In the genomic region with DNA sequence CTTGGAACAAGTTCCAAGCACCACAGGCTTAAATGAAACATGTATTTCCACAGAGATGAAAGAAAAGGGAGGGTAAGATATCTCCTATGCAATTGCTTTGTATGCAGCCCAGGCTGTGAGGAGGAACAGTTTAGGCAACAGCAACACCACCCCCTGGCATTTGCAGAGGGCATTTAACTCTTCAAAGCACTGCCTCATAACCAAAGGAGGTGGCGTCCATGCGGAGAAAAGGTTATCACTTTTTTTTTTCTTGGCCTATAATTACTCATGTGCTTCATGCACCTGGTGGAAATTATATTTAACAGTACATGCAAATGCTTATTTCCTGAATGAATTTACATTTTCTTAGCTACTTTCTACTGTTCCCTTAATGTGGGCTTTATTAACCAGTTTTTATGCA, we compare ENCODE assay signal across 11 cellular contexts.
A peak's percentile ranks its signal among the peaks of the same experiment; 100 is the strongest.
DNase-seq lines count a peak whose midpoint lies in the region; ATAC-seq and TF ChIP-seq lines count a peak whose summit lies in the region.
"Had no signal": no experiment of that assay in that cellular context is flagged by ENCODE, and none has a peak within 500 bp of the region (broad histone marks: within the 10 kb centered on the region; RNA-seq: fewer than 3 reads in every experiment).

No MANE protein-coding gene starts in this region.

- H3K4me3 ChIP-seq in DND-41 (ENCODE audit: low read depth in 1 of 2, low read length in 2 of 2) (no peak overlapping the region), tibial artery (no peak overlapping the region)

- no peaks in the 10 kb centered on the region for H3K79me2 ChIP-seq in DND-41 (ENCODE audit: insufficient read depth, low read length)

- no peak overlapping the region for H3K4me2 ChIP-seq in DND-41 (ENCODE audit: insufficient read depth, low read length)

- TF ChIP-seq CTCF in DND-41 (IDR thresholded peaks at IDR 0.05; ENCODE audit: borderline replicate concordance, extremely low read depth, low read length, poor library complexity, severe bottlenecking) = peak; percentile 15
- no peak for TF ChIP-seq CTCF in Calu3 (IDR thresholded peaks at IDR 0.05; ENCODE audit: unreplicated experiment)
- TF ChIP-seq CTCF in tibial artery (IDR thresholded peaks at IDR 0.05) = no peak

- no TSS peak for BruUV-seq in Calu3 (replicated peaks; lab: Mats Ljungman, UMichigan)

- H3K9ac ChIP-seq in DND-41 (ENCODE audit: low read depth, low read length) = no peak overlapping the region

- H3K9me3 ChIP-seq in DND-41 (ENCODE audit: insufficient read depth, low read length, severe bottlenecking) (no peaks in the 10 kb centered on the region), tibial artery (no peaks in the 10 kb centered on the region)

- CTCF ChIA-PET in Calu3 (lab: Charles Lee) = interaction anchor here (1.1 kb wide), 1 partner anchor 203 kb away, joined by 3 read pairs; no protein-coding TSS in a partner anchor

- no peak overlapping the region for H3K4me3 Mint-ChIP-seq in Calu3 (ENCODE audit: low read depth, unreplicated experiment)

- H3K9me3 Mint-ChIP-seq in Calu3 (ENCODE audit: low read depth, unreplicated experiment) = peaks cover 3% of the 10 kb centered on the region

- no peak overlapping the region for H3K27ac ChIP-seq in DND-41 (ENCODE audit: low read length)
- no peak overlapping the region for H3K27ac ChIP-seq in tibial artery

- H3K36me3 Mint-ChIP-seq in Calu3 (ENCODE audit: insufficient read depth, unreplicated experiment) = no peaks in the 10 kb centered on the region

- no peak for DNase-seq in DND-41
- DNase-seq in amniotic epithelial cell (ENCODE audit: low read depth) = peak; percentile 12
- no peak for DNase-seq in activated effector memory CD4-positive, alpha-beta T cell treated with Interleukin-2 at 50 U/mL for 16 hours
- DNase-seq in RKO (ENCODE audit: low spot score) = no peak
- DNase-seq in Calu3 = no peak
- no peak for DNase-seq in tibial artery
- DNase-seq: central memory CD4-positive, alpha-beta T cell; Kasumi-1; left colon had no signal

- H4K20me1 ChIP-seq in DND-41 (ENCODE audit: insufficient read depth, low read length) = no peaks in the 10 kb centered on the region

- H3K36me3 ChIP-seq in DND-41 (ENCODE audit: insufficient read depth, low read length) = no peaks in the 10 kb centered on the region
- no peaks in the 10 kb centered on the region for H3K36me3 ChIP-seq in tibial artery

- H3K4me1 ChIP-seq in DND-41 (ENCODE audit: insufficient read depth, low read length) (no peaks in the 10 kb centered on the region), tibial artery (no peaks in the 10 kb centered on the region)

- H3K4me1 Mint-ChIP-seq in Calu3 (ENCODE audit: low read depth, unreplicated experiment) = peaks cover 9% of the 10 kb centered on the region

- ATAC-seq in DND-41 (ENCODE audit: insufficient read depth, low read depth) = peak; percentile 50; the same call in 2 of the 3 replicates
- peak; percentile 71 for ATAC-seq in GM19395 (IDR thresholded peaks at IDR 0.05; ENCODE audit: unreplicated experiment)
- peak; percentile 80 for ATAC-seq in HG03060 (IDR thresholded peaks at IDR 0.05; ENCODE audit: low read depth, unreplicated experiment)
- ATAC-seq: left colon had no signal

- H2AFZ ChIP-seq in DND-41 (ENCODE audit: low read depth, low read length) = no peak overlapping the region

- peaks cover 11% of the 10 kb centered on the region for H3K27me3 Mint-ChIP-seq in Calu3 (ENCODE audit: unreplicated experiment)

- H3K27me3 ChIP-seq in DND-41 (ENCODE audit: insufficient read depth, low read length, poor library complexity) (no peaks in the 10 kb centered on the region), tibial artery (no peaks in the 10 kb centered on the region)

- H3K27ac Mint-ChIP-seq in Calu3 (ENCODE audit: unreplicated experiment) = no peak overlapping the region

- intact Hi-C loops in Calu3 (cut with micrococcal nuclease; ENCODE audit: unreplicated experiment) = loop anchor here (10.0 kb wide), 1 partner anchor 168 kb away; no protein-coding TSS in a partner anchor
- intact Hi-C loops in tibial artery (cut with DNase I; ENCODE audit: low total_unique reads) = no loop called here
